18 cellular contexts compared by ENCODE assay signal in genomic region chr2:157931542-157931941, GRCh38.
"Had no signal": no experiment of that assay in that cellular context is flagged by ENCODE, and none has a peak within 500 bp of the region (broad histone marks: within the 10 kb centered on the region; RNA-seq: fewer than 3 reads in every experiment).

No MANE protein-coding gene starts in this region.

- H3K4me1 Mint-ChIP-seq: mesothelial cell of epicardium had no signal

- H3K9me3 ChIP-seq: lower lobe of right lung had no signal

- H3K9me3 Mint-ChIP-seq: activated naive CD4-positive, alpha-beta T cell treated with anti-CD3 and anti-CD28 coated beads, Interleukin-2, amount 10 ng/mL, durations not matched to agents 7 days and 5 days; activated naive CD8-positive, alpha-beta T cell treated with anti-CD3 and anti-CD28 coated beads, Interleukin-2, amount 50 U/mL, for 24 hours; activated T-cell treated with anti-CD3 and anti-CD28 coated beads, Interleukin-2, amount 50 U/mL, for 4 hours; mesothelial cell of epicardium; stimulated activated naive CD8-positive, alpha-beta T cell treated with anti-CD3 and anti-CD28 coated beads, Interleukin-15, Interleukin-2, amounts not matched to agents 100 ng/mL and 50 ng/mL, for 24 hours; T-cell had no signal

- H3K4me1 ChIP-seq: lower lobe of right lung, tibial nerve had no signal

- H3K36me3 ChIP-seq: heart right ventricle, lower lobe of right lung, tibial nerve had no signal

- ATAC-seq: activated CD4-positive, CD25-positive, alpha-beta regulatory T cell treated with anti-CD3 and anti-CD28 coated beads, Interleukin-2, amount 50 U/mL, for 24 hours; activated naive CD8-positive, alpha-beta T cell treated with anti-CD3 and anti-CD28 coated beads, Interleukin-2, amount 50 U/mL, for 24 hours; activated T-cell treated with anti-CD3 and anti-CD28 coated beads, Interleukin-2, amount 50 U/mL, for 4 hours; lower lobe of right lung; T-cell had no signal

- H3K27ac ChIP-seq: coronary artery, heart right ventricle, lower lobe of right lung, tibial nerve had no signal

- H3K27me3 ChIP-seq: heart right ventricle, tibial nerve had no signal

- H3K27ac Mint-ChIP-seq: activated naive CD4-positive, alpha-beta T cell treated with anti-CD3 and anti-CD28 coated beads, Interleukin-2, amount 10 ng/mL, durations not matched to agents 7 days and 5 days; activated naive CD8-positive, alpha-beta T cell treated with anti-CD3 and anti-CD28 coated beads, Interleukin-2, amount 50 U/mL, for 24 hours; mesothelial cell of epicardium; nephron progenitor cell; stimulated activated naive CD8-positive, alpha-beta T cell treated with anti-CD3 and anti-CD28 coated beads, Interleukin-15, Interleukin-2, amounts not matched to agents 100 ng/mL and 50 ng/mL, for 24 hours; T-cell had no signal

- H3K4me3 ChIP-seq: coronary artery, heart right ventricle, lower lobe of right lung, tibial nerve had no signal

- H3K36me3 Mint-ChIP-seq: activated naive CD4-positive, alpha-beta T cell treated with anti-CD3 and anti-CD28 coated beads, Interleukin-2, amount 10 ng/mL, durations not matched to agents 7 days and 5 days; brain; mesothelial cell of epicardium; T-cell had no signal

- H3K27me3 Mint-ChIP-seq: activated naive CD8-positive, alpha-beta T cell treated with anti-CD3 and anti-CD28 coated beads, Interleukin-2, amount 50 U/mL, for 24 hours; stimulated activated naive CD8-positive, alpha-beta T cell treated with anti-CD3 and anti-CD28 coated beads, Interleukin-15, Interleukin-2, amounts not matched to agents 100 ng/mL and 50 ng/mL, for 24 hours; T-cell had no signal

- DNase-seq: activated CD4-positive, alpha-beta T cell treated with anti-CD3 and anti-CD28 coated beads, Interleukin-2, amount 50 U/mL, for 1 hour; activated CD8-positive, alpha-beta memory T cell treated with anti-CD3 and anti-CD28 coated beads, Interleukin-2, amount 50 U/mL, for 4 hours; activated naive CD4-positive, alpha-beta T cell treated with anti-CD3 and anti-CD28 coated beads, Interleukin-2, amount 10 ng/mL, durations not matched to agents 7 days and 5 days; activated naive CD8-positive, alpha-beta T cell treated with anti-CD3 and anti-CD28 coated beads, Interleukin-2, amount 50 U/mL, for 24 hours; activated T-cell treated with anti-CD3 and anti-CD28 coated beads, Interleukin-2, amount 50 U/mL, for 4 hours; anterior cingulate cortex; heart right ventricle; lower lobe of right lung; nephron progenitor cell; occipital lobe; stimulated activated CD4-positive, alpha-beta T cell treated with anti-CD3 and anti-CD28 coated beads, Interleukin-2, amount 100 ng/mL, for 24 hours; T-cell had no signal

- H3K4me3 Mint-ChIP-seq: activated naive CD4-positive, alpha-beta T cell treated with anti-CD3 and anti-CD28 coated beads, Interleukin-2, amount 10 ng/mL, durations not matched to agents 7 days and 5 days; activated naive CD8-positive, alpha-beta T cell treated with anti-CD3 and anti-CD28 coated beads, Interleukin-2, amount 50 U/mL, for 24 hours; activated T-cell treated with anti-CD3 and anti-CD28 coated beads, Interleukin-2, amount 50 U/mL, for 4 hours; brain; mesothelial cell of epicardium; nephron progenitor cell; stimulated activated naive CD8-positive, alpha-beta T cell treated with anti-CD3 and anti-CD28 coated beads, Interleukin-15, Interleukin-2, amounts not matched to agents 100 ng/mL and 50 ng/mL, for 24 hours; T-cell had no signal
